Comparison of ENCODE assay signal across 22 cellular contexts in genomic region chr3:171615281-171615680, GRCh38.
A peak's percentile ranks its signal among the peaks of the same experiment; 100 is the strongest.
DNase-seq lines count a peak whose midpoint lies in the region; ATAC-seq, FAIRE-seq and TF ChIP-seq lines count a peak whose summit lies in the region.
"Had no signal": no experiment of that assay in that cellular context is flagged by ENCODE, and none has a peak within 500 bp of the region (broad histone marks: within the 10 kb centered on the region; RNA-seq: fewer than 3 reads in every experiment).

No MANE protein-coding gene starts in this region.

- TF ChIP-seq CTCF in fibroblast of the aortic adventitia (IDR thresholded peaks at IDR 0.05; ENCODE audit: insufficient read depth, low read length) (no peak), nephron (IDR thresholded peaks at IDR 0.05; ENCODE audit: unreplicated experiment in 3 of 3) (no peak), uterus (IDR thresholded peaks at IDR 0.05) (no peak), MM.1S (IDR thresholded peaks at IDR 0.05; ENCODE audit: low read length) (no peak)

- peak overlapping the region; percentile 74 to 76 for H3K27ac ChIP-seq in uterus
- H3K27ac ChIP-seq in MM.1S (ENCODE audit: low read length): no peak overlapping the region
- H3K27ac ChIP-seq: A549, HL-60, SK-N-MC had no signal

- H2AFZ ChIP-seq in MM.1S (ENCODE audit: low read length): no peak overlapping the region

- H3K4me1 ChIP-seq in uterus: no peaks in the 10 kb centered on the region
- H3K4me1 ChIP-seq in MM.1S (ENCODE audit: low read length): no peaks in the 10 kb centered on the region
- H3K4me1 ChIP-seq: A549 had no signal

- TF ChIP-seq POLR2A in uterus (IDR thresholded peaks at IDR 0.05): no peak

- H3K4me3 ChIP-seq in fibroblast of the aortic adventitia (ENCODE audit: low read depth, low read length) (no peak overlapping the region), uterus (no peak overlapping the region), MM.1S (ENCODE audit: low read length) (no peak overlapping the region)
- H3K4me3 ChIP-seq: A549, SK-N-MC had no signal

- H3F3A ChIP-seq in MM.1S (ENCODE audit: insufficient read depth, low read length): no peaks in the 10 kb centered on the region

- H3K79me2 ChIP-seq in MM.1S (ENCODE audit: low read length): no peaks in the 10 kb centered on the region

- DNase-seq in fibroblast of the aortic adventitia (ENCODE audit: low read depth): peak; percentile 31
- DNase-seq in uterus: no peak
- DNase-seq in nucleus accumbens (lab: John Stamatoyannopoulos, UW): no peak
- no peak for DNase-seq in MM.1S
- DNase-seq: COR-L47, DMS53, NCI-H1105, NCI-H146, NCI-H1930, NCI-H2107, NCI-H524 treated with DMSO at 0.1 percent for 48 hours, NCI-H774, SIG-M5 had no signal

- no peaks in the 10 kb centered on the region for H3K36me3 ChIP-seq in uterus
- no peaks in the 10 kb centered on the region for H3K36me3 ChIP-seq in MM.1S (replicated peaks; ENCODE audit: insufficient read depth, low read length)

- no peak overlapping the region for H3K4me3 Mint-ChIP-seq in nephron
- H3K4me3 Mint-ChIP-seq: CD4-positive, alpha-beta memory T cell had no signal

- H3K4me2 ChIP-seq in MM.1S (ENCODE audit: low read depth, low read length): no peak overlapping the region
- H3K4me2 ChIP-seq: A549 had no signal

- H3K9ac ChIP-seq in MM.1S (ENCODE audit: low read length): no peak overlapping the region

- no peaks in the 10 kb centered on the region for H4K20me1 ChIP-seq in MM.1S (ENCODE audit: insufficient read depth, low read length)

- peaks cover 9% of the 10 kb centered on the region for H3K9me3 Mint-ChIP-seq in nephron

- H3K9me3 ChIP-seq in uterus: no peaks in the 10 kb centered on the region
- H3K9me3 ChIP-seq in MM.1S (replicated peaks; ENCODE audit: insufficient read depth, low read length): no peaks in the 10 kb centered on the region
- H3K9me3 ChIP-seq: A549 had no signal

- no peaks in the 10 kb centered on the region for H3K27me3 Mint-ChIP-seq in nephron (ENCODE audit: low read depth)

- ATAC-seq in HG03045 (IDR thresholded peaks at IDR 0.05; ENCODE audit: unreplicated experiment): no peak
- ATAC-seq: A549 had no signal

- H3K27me3 ChIP-seq in uterus (no peaks in the 10 kb centered on the region), MM.1S (replicated peaks; ENCODE audit: insufficient read depth, low read length) (no peaks in the 10 kb centered on the region)

- peaks cover 19% of the 10 kb centered on the region for H3K36me3 Mint-ChIP-seq in nephron (ENCODE audit: low read depth)
- H3K36me3 Mint-ChIP-seq: CD4-positive, alpha-beta memory T cell had no signal

- peaks cover 46% of the 10 kb centered on the region for H3K4me1 Mint-ChIP-seq in nephron
- H3K4me1 Mint-ChIP-seq: CD4-positive, alpha-beta memory T cell had no signal

- H3K27ac Mint-ChIP-seq in nephron: peak overlapping the region; percentile 87 to 94 (median 88)
- H3K27ac Mint-ChIP-seq: CD4-positive, alpha-beta memory T cell had no signal

- peak; percentile 80 for FAIRE-seq in endometrium (lab: Jason Lieb, UNC)
- FAIRE-seq: A549, H54, RCC 7860 had no signal

- no peaks in the 10 kb centered on the region for H3K9me2 ChIP-seq in MM.1S (replicated peaks; ENCODE audit: insufficient read depth, low read length)

- intact Hi-C loops in uterus (cut with DNase I; ENCODE audit: low total_unique reads): no loop called here
